Comparison of ENCODE assay signal across 10 cellular contexts in genomic region chr12:8912910-8913309, GRCh38. TPM values are rescaled to one million over a fixed set of nuclear protein-coding genes. Genes with fewer than 3 reads are reported as not detected.
DNase-seq lines count a peak whose midpoint lies in the region; ATAC-seq, FAIRE-seq and TF ChIP-seq lines count a peak whose summit lies in the region.
"Had no signal": no experiment of that assay in that cellular context is flagged by ENCODE, and none has a peak within 500 bp of the region (broad histone marks: within the 10 kb centered on the region; RNA-seq: fewer than 3 reads in every experiment).

No MANE protein-coding gene starts in this region.

- H3K36me3 ChIP-seq in bronchial epithelial cell (ENCODE audit: control insufficient read depth, insufficient read depth, low read length): no peaks in the 10 kb centered on the region
- no peaks in the 10 kb centered on the region for H3K36me3 ChIP-seq in muscle layer of duodenum (ENCODE audit: control insufficient read depth in 1 of 2, insufficient read depth in 2 of 2, low read length in 2 of 2)

- H3K4me3 ChIP-seq in bronchial epithelial cell (ENCODE audit: low read depth, low read length): no peak overlapping the region
- peak overlapping the region in 1 of 2 donors; percentile 76 for H3K4me3 ChIP-seq in muscle layer of duodenum (ENCODE audit: low read depth in 1 of 2, low read length in 2 of 2)

- H3K27me3 ChIP-seq in bronchial epithelial cell (ENCODE audit: control insufficient read depth, insufficient read depth, low read length): no peaks in the 10 kb centered on the region
- no peaks in the 10 kb centered on the region for H3K27me3 ChIP-seq in muscle layer of duodenum (ENCODE audit: low read depth, low read length)

- no peaks in the 10 kb centered on the region for H3K9me3 ChIP-seq in muscle layer of duodenum (ENCODE audit: control insufficient read depth in 1 of 2, low read length in 2 of 2)

- ATAC-seq in omental fat pad (ENCODE audit: low FRiP score): no peak
- ATAC-seq in GM21619 (IDR thresholded peaks at IDR 0.05; ENCODE audit: unreplicated experiment): no peak

- FAIRE-seq in bronchial epithelial cell (lab: Jason Lieb, UNC): no peak
- FAIRE-seq: A204.1, TTC549 had no signal

- DNase-seq in DMS 273 (lab: John Stamatoyannopoulos, UW; ENCODE audit: unreplicated experiment) (peak; percentile 14), DMS 273 treated with DMSO at 0.1 percent for 48 hours (lab: John Stamatoyannopoulos, UW) (no peak), NCI-H1105 treated with DMSO at 0.1 percent for 48 hours (lab: John Stamatoyannopoulos, UW) (peak; percentile 65), bronchial epithelial cell (ENCODE audit: low read depth) (peak; percentile 62), omental fat pad (ENCODE audit: low spot score) (no peak), NOMO-1 treated with DMSO at 0.1 percent for 48 hours (lab: John Stamatoyannopoulos, UW; ENCODE audit: unreplicated experiment) (no peak)

- TF ChIP-seq CTCF in bronchial epithelial cell (IDR thresholded peaks at IDR 0.05; ENCODE audit: insufficient read depth, low read length, severe bottlenecking) (peak; percentile 38), omental fat pad (IDR thresholded peaks at IDR 0.05) (no peak)

- peaks cover 4 to 16% of the 10 kb centered on the region in 2 donors for H3K4me1 ChIP-seq in muscle layer of duodenum (ENCODE audit: control insufficient read depth in 1 of 2, insufficient read depth in 2 of 2, low read length in 2 of 2)

- peak overlapping the region; percentile 88 for H3K27ac ChIP-seq in muscle layer of duodenum (ENCODE audit: low read length)

RNA-seq across cellular contexts. Expression of gene PHC1, which starts 1.4 kb away (rescaled TPM):
- total RNA-seq in bronchial epithelial cell (3.7 and 4.2 TPM in 2 replicates), omental fat pad (10 to 100 TPM; 19.3 to 30.3 (median 25.8) TPM)

RNA-seq across cellular contexts. Expression of gene M6PR, which starts 36.5 kb away (rescaled TPM):
- total RNA-seq in bronchial epithelial cell: 259 and 478 TPM in 2 replicates
- 100 to 1,000 TPM in 3 of 4 donors, 10 to 100 TPM in 1; 87.9 to 141 (median 109) TPM for total RNA-seq in omental fat pad

Comparison
In these comparisons a context has a peak if more than half of its experiments do, and no peak if none do; other contexts are left out.
1. DNase-seq: peak in DMS 273 (single experiment), NCI-H1105 treated with DMSO at 0.1 percent for 48 hours (single experiment) and bronchial epithelial cell (single experiment); none in DMS 273 treated with DMSO at 0.1 percent for 48 hours (single experiment), omental fat pad (single experiment) and NOMO-1 treated with DMSO at 0.1 percent for 48 hours (single experiment).